12 cellular contexts compared by ENCODE assay signal in genomic region chr1:162663589-162664030, GRCh38. TPM values are rescaled to one million over a fixed set of nuclear protein-coding genes. Genes with fewer than 3 reads are reported as not detected.
DNase-seq lines count a peak whose midpoint lies in the region; ATAC-seq and TF ChIP-seq lines count a peak whose summit lies in the region.
"Had no signal": no experiment of that assay in that cellular context is flagged by ENCODE, and none has a peak within 500 bp of the region (broad histone marks: within the 10 kb centered on the region; RNA-seq: fewer than 3 reads in every experiment).

No MANE protein-coding gene starts in this region.

- H3K36me3 ChIP-seq in heart left ventricle (peaks cover 0 to 10% (median 0%) of the 10 kb centered on the region in 9 donors), skeletal muscle satellite cell (ENCODE audit: insufficient read depth, low read length) (peaks cover 13% of the 10 kb centered on the region)
- H3K36me3 ChIP-seq: neutrophil had no signal

- H3K4me3 Mint-ChIP-seq in activated naive CD4-positive, alpha-beta T cell treated with anti-CD3 and anti-CD28 coated beads for 36 hours: no peak overlapping the region

- H3K9me3 Mint-ChIP-seq in activated naive CD4-positive, alpha-beta T cell treated with anti-CD3 and anti-CD28 coated beads for 36 hours: no peaks in the 10 kb centered on the region

- peak overlapping the region in 3 of 12 donors; percentile 3 to 33 (median 6) for H3K27ac ChIP-seq in heart left ventricle
- H3K27ac ChIP-seq: neutrophil had no signal

- peak overlapping the region; percentile 72 for H3K4me2 ChIP-seq in skeletal muscle satellite cell (ENCODE audit: low read length)

- peak overlapping the region; percentile 52 for H3K9ac ChIP-seq in skeletal muscle satellite cell (ENCODE audit: low read depth, low read length)

- peaks cover 2% of the 10 kb centered on the region for H3K27me3 Mint-ChIP-seq in activated naive CD4-positive, alpha-beta T cell treated with anti-CD3 and anti-CD28 coated beads for 36 hours (ENCODE audit: low read depth)

- no peaks in the 10 kb centered on the region for H3K4me1 Mint-ChIP-seq in activated naive CD4-positive, alpha-beta T cell treated with anti-CD3 and anti-CD28 coated beads for 36 hours (ENCODE audit: low read depth)

- H3K27me3 ChIP-seq in heart left ventricle: no peaks in the 10 kb centered on the region
- H3K27me3 ChIP-seq in skeletal muscle satellite cell (ENCODE audit: control insufficient read depth, insufficient read depth, low read length): no peaks in the 10 kb centered on the region

- no peaks in the 10 kb centered on the region for H3K36me3 Mint-ChIP-seq in activated naive CD4-positive, alpha-beta T cell treated with anti-CD3 and anti-CD28 coated beads for 36 hours (ENCODE audit: low read depth)

- H3K27ac Mint-ChIP-seq in activated naive CD4-positive, alpha-beta T cell treated with anti-CD3 and anti-CD28 coated beads for 36 hours: no peak overlapping the region

- DNase-seq in RPMI7951 (ENCODE audit: low read depth) (peak; percentile 92), heart left ventricle (peak in 1 of 5 donors; percentile 55), T1000 (lab: John Stamatoyannopoulos, UW) (no peak)
- DNase-seq in activated naive CD4-positive, alpha-beta T cell treated with anti-CD3 and anti-CD28 coated beads for 36 hours: no peak
- DNase-seq: erythroblast; stimulated activated naive CD4-positive, alpha-beta T cell had no signal

- 55 to 61% (median 59%) methylated on average over 7 of the region's 7 CpGs for WGBS in heart left ventricle, 4 donors

- no peak overlapping the region for H3K4me3 ChIP-seq in heart left ventricle
- peak overlapping the region; percentile 21 for H3K4me3 ChIP-seq in skeletal muscle satellite cell (ENCODE audit: low read length)

- no peak for TF ChIP-seq POLR2A in heart left ventricle (IDR thresholded peaks at IDR 0.05)

- peaks cover 0 to 22% (median 6%) of the 10 kb centered on the region in 12 donors for H3K4me1 ChIP-seq in heart left ventricle
- H3K4me1 ChIP-seq in skeletal muscle satellite cell (ENCODE audit: control insufficient read depth, insufficient read depth, low read length): peaks cover 43% of the 10 kb centered on the region

- ATAC-seq in GM18511 (IDR thresholded peaks at IDR 0.05; ENCODE audit: unreplicated experiment) (peak; percentile 49), heart left ventricle (peak in 3 of 4 donors; percentile 65 to 94 (median 81)), HG03520 (IDR thresholded peaks at IDR 0.05; ENCODE audit: unreplicated experiment) (no peak), HG02973 (IDR thresholded peaks at IDR 0.05; ENCODE audit: unreplicated experiment) (no peak)
- ATAC-seq: HCT116 had no signal

- intact Hi-C loops in heart left ventricle (cut with DNase I): no loop called here
- intact Hi-C loops in activated naive CD4-positive, alpha-beta T cell treated with anti-CD3 and anti-CD28 coated beads for 36 hours (cut with micrococcal nuclease): no loop called here

- TF ChIP-seq CTCF in heart left ventricle (IDR thresholded peaks at IDR 0.05): no peak

- H3K9me3 ChIP-seq in heart left ventricle: no peaks in the 10 kb centered on the region
- no peaks in the 10 kb centered on the region for H3K9me3 ChIP-seq in skeletal muscle satellite cell (replicated peaks; ENCODE audit: low read length)
- H3K9me3 ChIP-seq: neutrophil had no signal

- CTCF ChIA-PET in activated naive CD4-positive, alpha-beta T cell treated with anti-CD3 and anti-CD28 coated beads for 36 hours (lab: Charles Lee): no interaction called here

RNA-seq across cellular contexts. Expression of gene DDR2, which starts 31.3 kb away (rescaled TPM):
- 47.2 and 58.2 TPM in 2 replicates for total RNA-seq in RPMI7951 (2014; rRNA removed; shearing (Covaris generic))
- total RNA-seq in heart left ventricle: 10 to 100 TPM; 16.4 to 55.3 (median 25.9) TPM
- 1 to 10 TPM; 5.0 to 7.4 TPM for polyA plus RNA-seq in heart left ventricle
- total RNA-seq in skeletal muscle satellite cell (2012; rRNA removed): 165 and 169 TPM in 2 replicates
- under 1 TPM; 0.26 to 0.40 TPM for total RNA-seq in activated naive CD4-positive, alpha-beta T cell treated with anti-CD3 and anti-CD28 coated beads for 36 hours

Comparison
In these comparisons a context has a peak if more than half of its experiments do, and no peak if none do; other contexts are left out.
1. ATAC-seq: peak in GM18511 (single experiment) and heart left ventricle (3 of 4); none in HG03520 (single experiment) and HG02973 (single experiment).
2. RNA of gene DDR2, which starts 31.3 kb away (total RNA-seq): 47.2 to 58.2 TPM in RPMI7951 and 16.4 to 55.3 TPM in heart left ventricle; 0.26 to 0.40 TPM in activated naive CD4-positive, alpha-beta T cell treated with anti-CD3 and anti-CD28 coated beads for 36 hours; every median in the first group is over 10 times any median in the second.